ENCODE assay signal across 23 cellular contexts in genomic region chr5:53024535-53024934, GRCh38. TPM values are rescaled to one million over a fixed set of nuclear protein-coding genes. Genes with fewer than 3 reads are reported as not detected.
A peak's percentile ranks its signal among the peaks of the same experiment; 100 is the strongest.
DNase-seq lines count a peak whose midpoint lies in the region; ATAC-seq, FAIRE-seq and TF ChIP-seq lines count a peak whose summit lies in the region.
"Had no signal": no experiment of that assay in that cellular context is flagged by ENCODE, and none has a peak within 500 bp of the region (broad histone marks: within the 10 kb centered on the region; RNA-seq: fewer than 3 reads in every experiment).

No MANE protein-coding gene starts in this region.

- H3K4me2 ChIP-seq in A549 (peak overlapping the region; percentile 30), IMR-90 (ENCODE audit: low read depth, low read length) (peak overlapping the region; percentile 54), mammary epithelial cell (ENCODE audit: insufficient read depth, low read depth, low read length) (peak overlapping the region; percentile 50)

- H3K79me2 ChIP-seq in mammary epithelial cell (ENCODE audit: insufficient read depth, low read length), result peaks cover 84% of the 10 kb centered on the region

- peak overlapping the region; percentile 60 for H2AFZ ChIP-seq in IMR-90 (replicated peaks; ENCODE audit: low read length, poor library complexity)
- H2AFZ ChIP-seq in mammary epithelial cell (ENCODE audit: low read depth, low read length), result no peak overlapping the region

- H3K9me1 ChIP-seq in IMR-90 (ENCODE audit: insufficient read depth, low read length), result peaks cover 9% of the 10 kb centered on the region

- H3K27me3 ChIP-seq in IMR-90 (ENCODE audit: control insufficient read depth, insufficient read depth, low read length) (no peaks in the 10 kb centered on the region), mammary epithelial cell (ENCODE audit: insufficient read depth, low read length) (no peaks in the 10 kb centered on the region), spleen (replicated peaks in 1 of 7) (no peaks in the 10 kb centered on the region), thyroid gland (no peaks in the 10 kb centered on the region)
- H3K27me3 ChIP-seq: upper lobe of left lung had no signal

- H2BK120ac ChIP-seq in IMR-90 (ENCODE audit: low read depth, low read length), result peak overlapping the region; percentile 100

- WGBS in A549 (ENCODE audit: missing lambda C conversion rate), result 91% methylated on average over 4 of the region's 4 CpGs
- WGBS in IMR-90 (ENCODE audit: extremely low coverage in 2 of 2, insufficient read length in 1 of 2), 2 experiments, result 84% methylated on average over 4 of the region's 4 CpGs; no CpG with 5 or more reads in 1 of the 2 experiments
- 82% methylated on average over 4 of the region's 4 CpGs for WGBS in mammary epithelial cell (ENCODE audit: low coverage, missing lambda C conversion rate)
- 62 to 80% (median 73%) methylated on average over 4 of the region's 4 CpGs for whole genome bisulfite sequencing in spleen, 5 donors
- 88 to 93% methylated on average over 4 of the region's 4 CpGs for WGBS in thyroid gland, 2 donors

- peak overlapping the region; percentile 100 for H2AK5ac ChIP-seq in IMR-90 (ENCODE audit: low read depth, low read length)

- peak overlapping the region; percentile 100 for H2BK20ac ChIP-seq in IMR-90 (ENCODE audit: low read depth, low read length)

- POLR2A ChIA-PET in A549 (lab: Yijun Ruan, JAX), result interaction anchor here (0.9 kb wide), 1 partner anchor 35 kb away, joined by 3 read pairs; the partner anchor contains the start of gene ITGA2
- POLR2A ChIA-PET in IMR-90 (lab: Charles Lee; ENCODE audit: unreplicated experiment), result no interaction called here

- no peak for DNase-seq in A549 (ENCODE audit: low read depth in 1 of 2, low spot score in 1 of 2)
- no peak for DNase-seq in IMR-90
- DNase-seq in mammary epithelial cell, result no peak
- peak; percentile 55 for DNase-seq in medulla oblongata (ENCODE audit: extremely low spot score)
- DNase-seq in spleen, result no peak
- no peak for DNase-seq in thyroid gland
- DNase-seq in NCI-H1417 treated with DMSO at 0.1 percent for 48 hours (lab: John Stamatoyannopoulos, UW), result no peak
- DNase-seq: CD4-positive, alpha-beta T cell; cerebellar nuclear complex; DMS 273 treated with DMSO at 0.1 percent for 48 hours; effector CD4-positive, alpha-beta T cell; glutamatergic neuron; H7; natural killer cell; NCI-H146; NCI-H2171 treated with DMSO at 0.1 percent for 48 hours; NCI-H748 treated with DMSO at 0.1 percent for 48 hours; SHP77; T-cell; upper lobe of left lung had no signal

- peak overlapping the region; percentile 94 to 97 for H4K8ac ChIP-seq in IMR-90 (ENCODE audit: low read depth in 2 of 2, low read length in 2 of 2)

- intact Hi-C loops in IMR-90 (cut with micrococcal nuclease), result no loop called here
- intact Hi-C loops in mammary epithelial cell (cut with micrococcal nuclease), result no loop called here
- intact Hi-C loops in spleen (cut with DNase I; ENCODE audit: low total_unique reads), result no loop called here
- intact Hi-C loops in thyroid gland (cut with DNase I), result no loop called here

- peaks cover 15 to 53% of the 10 kb centered on the region in 2 experiments for H3K79me1 ChIP-seq in IMR-90 (ENCODE audit: low read depth in 1 of 2, low read length in 2 of 2)

- BruUV-seq in IMR-90 (replicated peaks; lab: Mats Ljungman, UMichigan) (no TSS peak), mammary epithelial cell (replicated peaks; lab: Mats Ljungman, UMichigan) (no TSS peak)

- peak overlapping the region; percentile 84 for H2AK9ac ChIP-seq in IMR-90 (replicated peaks; ENCODE audit: low read depth, low read length, poor library complexity)

- TF ChIP-seq RAD21 in A549 (conservative IDR thresholded peaks at IDR 0.05 in 1 of 2, IDR thresholded peaks at IDR 0.05 in 1 of 2) (no peak), IMR-90 (IDR thresholded peaks at IDR 0.05; ENCODE audit: low read length) (no peak)

- H3K14ac ChIP-seq in IMR-90 (replicated peaks; ENCODE audit: low read depth, low read length), result peak overlapping the region; percentile 99

- peak overlapping the region; percentile 94 for H3K18ac ChIP-seq in IMR-90 (ENCODE audit: low read depth, low read length)

- peak overlapping the region; percentile 64 for H3K9ac ChIP-seq in IMR-90 (ENCODE audit: low read depth, low read length)
- H3K9ac ChIP-seq in mammary epithelial cell (ENCODE audit: insufficient read depth, low read length), result no peak overlapping the region

- peak overlapping the region; percentile 28 to 57; a peak in 4 of 6 replicates for H3K27ac ChIP-seq in A549
- peak overlapping the region; percentile 93 for H3K27ac ChIP-seq in IMR-90 (ENCODE audit: insufficient read depth, low read length)
- peak overlapping the region; percentile 52 for H3K27ac ChIP-seq in mammary epithelial cell (ENCODE audit: insufficient read depth, low read depth, low read length)
- H3K27ac ChIP-seq in spleen, result peak overlapping the region in 3 of 8 donors; percentile 12 to 46 (median 25)
- H3K27ac ChIP-seq in thyroid gland, result no peak overlapping the region

- no peak overlapping the region for H3K4me3 ChIP-seq in A549
- no peak overlapping the region for H3K4me3 ChIP-seq in IMR-90 (ENCODE audit: insufficient read depth, low read depth, low read length)
- no peak overlapping the region for H3K4me3 ChIP-seq in mammary epithelial cell (replicated peaks in 1 of 3; ENCODE audit: insufficient read depth in 1 of 3, low read depth in 2 of 3, low read length in 3 of 3)
- no peak overlapping the region for H3K4me3 ChIP-seq in spleen
- H3K4me3 ChIP-seq in thyroid gland (replicated peaks in 1 of 3), result no peak overlapping the region
- H3K4me3 ChIP-seq: upper lobe of left lung had no signal

- CTCF ChIA-PET in A549 (lab: Yijun Ruan, JAX), result interaction anchor here (1.0 to 4.8 kb wide), 4 partner anchors 11 to 76 kb away, joined by 4 to 19 read pairs (median 5); no protein-coding TSS in a partner anchor
- CTCF ChIA-PET in IMR-90 (lab: Yijun Ruan, JAX), result interaction anchor here (1.0 to 2.2 kb wide), 2 partner anchors 11 to 26 kb away, joined by 3 to 12 read pairs; no protein-coding TSS in a partner anchor
- CTCF ChIA-PET in mammary epithelial cell (lab: Charles Lee; ENCODE audit: low non-redundant PET), result no interaction called here

- FAIRE-seq in A549 (lab: Jason Lieb, UNC), result no peak
- FAIRE-seq: TTC549 had no signal

- H3K56ac ChIP-seq in IMR-90 (ENCODE audit: extremely low read depth, insufficient read depth, low read length), result peak overlapping the region; percentile 98

- in situ Hi-C loops in IMR-90 (cut with MboI; ENCODE audit: low sequenced_read_pairs) (no loop called here), mammary epithelial cell (cut with MboI; ENCODE audit: low sequenced_read_pairs in 2 of 2) (no loop called here)

- H4K5ac ChIP-seq in IMR-90 (ENCODE audit: low read depth, low read length), result peak overlapping the region; percentile 86

- peak overlapping the region; percentile 100; the same call in 2 of the 3 replicates for H2BK15ac ChIP-seq in IMR-90 (ENCODE audit: low read depth, low read length)

- H3K4me1 ChIP-seq in A549, result peaks cover 61% of the 10 kb centered on the region
- peaks cover 28% of the 10 kb centered on the region for H3K4me1 ChIP-seq in IMR-90 (ENCODE audit: control insufficient read depth, insufficient read depth, low read length)
- peaks cover 57% of the 10 kb centered on the region for H3K4me1 ChIP-seq in mammary epithelial cell (ENCODE audit: insufficient read depth, low read length)
- peaks cover 0 to 41% (median 15%) of the 10 kb centered on the region in 6 donors for H3K4me1 ChIP-seq in spleen
- H3K4me1 ChIP-seq in thyroid gland, result no peaks in the 10 kb centered on the region

- H4K20me1 ChIP-seq in IMR-90 (ENCODE audit: insufficient read depth, low read length) (no peaks in the 10 kb centered on the region), mammary epithelial cell (ENCODE audit: insufficient read depth, low read length) (no peaks in the 10 kb centered on the region)

- ATAC-seq in A549 (no peak), IMR-90 (ENCODE audit: low read depth) (peak; percentile 6; the same call in 1 of the 2 replicates), GM21381 (IDR thresholded peaks at IDR 0.05; ENCODE audit: unreplicated experiment) (no peak)
- ATAC-seq: natural killer cell, T-cell had no signal

- no peak for TF ChIP-seq EP300 in A549 (IDR thresholded peaks at IDR 0.05)

- H4K91ac ChIP-seq in IMR-90 (ENCODE audit: insufficient read depth, low read depth, low read length), result peak overlapping the region; percentile 97

- peak overlapping the region; percentile 100 for H2BK5ac ChIP-seq in IMR-90 (ENCODE audit: low read depth, low read length, poor library complexity, severe bottlenecking)

- dilution Hi-C loops in IMR-90 (cut with HindIII; ENCODE audit: low sequenced_read_pairs, unreplicated experiment), result no loop called here
- dilution Hi-C loops in mammary epithelial cell (cut with HindIII; ENCODE audit: low sequenced_read_pairs), result no loop called here

- TF ChIP-seq POLR2A in A549 (IDR thresholded peaks at IDR 0.05; ENCODE audit: low read length) (no peak), IMR-90 (IDR thresholded peaks at IDR 0.05; ENCODE audit: low read depth, low read length) (no peak), spleen (IDR thresholded peaks at IDR 0.05) (no peak), thyroid gland (IDR thresholded peaks at IDR 0.05) (no peak)

- peak overlapping the region; percentile 99 for H3K23ac ChIP-seq in IMR-90 (ENCODE audit: low read depth, low read length)

- H3K4ac ChIP-seq in IMR-90 (ENCODE audit: low read depth, low read length), result peak overlapping the region; percentile 100

- H3K9me3 ChIP-seq in A549 (no peaks in the 10 kb centered on the region), IMR-90 (ENCODE audit: control insufficient read depth, insufficient read depth, low read length) (no peaks in the 10 kb centered on the region), mammary epithelial cell (replicated peaks; ENCODE audit: insufficient read depth, low read length) (no peaks in the 10 kb centered on the region), spleen (no peaks in the 10 kb centered on the region), thyroid gland (no peaks in the 10 kb centered on the region)
- H3K9me3 ChIP-seq: upper lobe of left lung had no signal

- TF ChIP-seq CTCF in A549 (IDR thresholded peaks at IDR 0.05), result no peak
- no peak for TF ChIP-seq CTCF in IMR-90 (conservative IDR thresholded peaks at IDR 0.05; ENCODE audit: low read depth, low read length)
- no peak for TF ChIP-seq CTCF in mammary epithelial cell (conservative IDR thresholded peaks at IDR 0.05 in 1 of 2, IDR thresholded peaks at IDR 0.05 in 1 of 2; ENCODE audit: extremely low read depth in 1 of 2, insufficient read depth in 1 of 2, low read depth in 1 of 2, low read length in 2 of 2)
- TF ChIP-seq CTCF in spleen (IDR thresholded peaks at IDR 0.05 in 8 of 11, conservative IDR thresholded peaks at IDR 0.05 in 3 of 11), result no peak
- TF ChIP-seq CTCF in thyroid gland (IDR thresholded peaks at IDR 0.05), result no peak

- peaks cover 3% of the 10 kb centered on the region; the same call in 1 of the 2 replicates for H3K36me3 ChIP-seq in IMR-90 (ENCODE audit: control insufficient read depth, insufficient read depth, low read length)
- H3K36me3 ChIP-seq in mammary epithelial cell (ENCODE audit: insufficient read depth, low read length), result peaks cover 18% of the 10 kb centered on the region
- no peaks in the 10 kb centered on the region for H3K36me3 ChIP-seq in spleen
- H3K36me3 ChIP-seq in thyroid gland, result no peaks in the 10 kb centered on the region
- H3K36me3 ChIP-seq: upper lobe of left lung had no signal

RNA-seq across cellular contexts. Expression of gene ITGA2, which starts 35.4 kb away (rescaled TPM):
- 28.0 and 29.7 TPM in 2 replicates for polyA plus RNA-seq in A549 (2011; rRNA removed)
- polyA plus RNA-seq in A549 (2012; cell fraction: cytosol; rRNA removed), result 1.7 and 2.2 TPM in 2 replicates
- 2.7 and 3.4 TPM in 2 replicates for polyA plus RNA-seq in A549 (2012; cell fraction: nucleus; rRNA removed)
- 8.5 to 9.7 TPM (median 9.3 TPM) in 3 replicates for polyA plus RNA-seq in A549 (2017; fragmentation: RNase III; extraction: RNeasy Plus Mini Kit Qiagen cat#74134 plus additional on column Dnase treatment)
- 32.7 and 33.9 TPM in 2 replicates for polyA minus RNA-seq in A549 (2011; rRNA and poly(A)+ RNA removed)
- 83.6 and 93.4 TPM in 2 replicates for total RNA-seq in IMR-90 (2012; rRNA removed)
- polyA plus RNA-seq in IMR-90 (2012; rRNA removed), result 20.4 and 23.3 TPM in 2 replicates
- 3.8 and 6.3 TPM in 2 replicates for polyA plus RNA-seq in IMR-90 (2012; cell fraction: cytosol; rRNA removed)
- polyA plus RNA-seq in IMR-90 (2012; cell fraction: nucleus; rRNA removed; ENCODE audit: low replicate concordance), result 2.9 and 17.7 TPM in 2 replicates
- total RNA-seq in mammary epithelial cell, result 100 to 1,000 TPM; 191 to 204 TPM
- polyA plus RNA-seq in mammary epithelial cell, result 86.5 TPM
- polyA minus RNA-seq in mammary epithelial cell, result 266 TPM
- 10 to 100 TPM; 10.4 to 21.6 (median 18.3) TPM for total RNA-seq in spleen
- 1 to 10 TPM in 2 of 3 donors, under 1 TPM in 1; 0.54 to 1.8 (median 1.7) TPM for polyA plus RNA-seq in spleen
- total RNA-seq in thyroid gland, result 1 to 10 TPM; 2.0 to 6.0 (median 3.1) TPM
- total RNA-seq: OCI-LY7 had no signal

Comparison
In these comparisons a context has a peak if more than half of its experiments do, and no peak if none do; other contexts are left out.
1. H3K27ac ChIP-seq: peak in A549 (2 of 2), IMR-90 (single experiment) and mammary epithelial cell (single experiment); none in thyroid gland (0 of 3).
2. Peak in every context shown above with its lines, with median percentiles within 50 percentile points of each other: H3K4me2 ChIP-seq.